10 cellular contexts compared by ENCODE assay signal in genomic region chr22:31085928-31086327, GRCh38. TPM values are rescaled to one million over a fixed set of nuclear protein-coding genes. Genes with fewer than 3 reads are reported as not detected.
DNase-seq lines count a peak whose midpoint lies in the region.
"Had no signal": no experiment of that assay in that cellular context is flagged by ENCODE, and none has a peak within 500 bp of the region (broad histone marks: within the 10 kb centered on the region; RNA-seq: fewer than 3 reads in every experiment).

No MANE protein-coding gene starts in this region.

- DNase-seq in activated CD4-positive, alpha-beta T cell treated with anti-CD3 and anti-CD28 coated beads, Interleukin-2, amount 10 ng/mL, durations not matched to agents 7 days and 5 days = no peak
- DNase-seq in activated CD4-positive, alpha-beta T cell treated with anti-CD3 and anti-CD28 coated beads for 1 hour = no peak
- DNase-seq in NCI-H774 (lab: John Stamatoyannopoulos, UW) = no peak
- DNase-seq in hippocampal formation (lab: John Stamatoyannopoulos, UW) = no peak
- DNase-seq in EL = no peak
- DNase-seq: stimulated activated CD4-positive, alpha-beta T cell treated with anti-CD3 and anti-CD28 coated beads, Interleukin-4, amount 100 ng/mL, for 4 hours; T-helper 1 cell had no signal

- H3K9me3 Mint-ChIP-seq in activated CD4-positive, alpha-beta T cell treated with anti-CD3 and anti-CD28 coated beads, Interleukin-2, amount 10 ng/mL, durations not matched to agents 7 days and 5 days = no peaks in the 10 kb centered on the region

- H3K27me3 ChIP-seq in layer of hippocampus (ENCODE audit: control insufficient read depth, insufficient read depth, low read length) = no peaks in the 10 kb centered on the region

- peak overlapping the region; percentile 41 for H3K27ac Mint-ChIP-seq in activated CD4-positive, alpha-beta T cell treated with anti-CD3 and anti-CD28 coated beads, Interleukin-2, amount 10 ng/mL, durations not matched to agents 7 days and 5 days

- H3K27ac ChIP-seq in angular gyrus (ENCODE audit: low read depth, low read length) (peak overlapping the region; percentile 97), layer of hippocampus (ENCODE audit: low read depth, low read length) (peak overlapping the region; percentile 98), temporal lobe (ENCODE audit: low read depth, low read length) (peak overlapping the region; percentile 95)

- H3K4me3 Mint-ChIP-seq in activated CD4-positive, alpha-beta T cell treated with anti-CD3 and anti-CD28 coated beads, Interleukin-2, amount 10 ng/mL, durations not matched to agents 7 days and 5 days = peak overlapping the region; percentile 76

- CTCF ChIA-PET in activated CD4-positive, alpha-beta T cell treated with anti-CD3 and anti-CD28 coated beads, Interleukin-2, amount 10 ng/mL, durations not matched to agents 7 days and 5 days (lab: Charles Lee) = interaction anchor here (0.9 to 2.8 kb wide), 7 partner anchors 9 to 204 kb away, joined by 3 to 32 read pairs (median 8); partner anchors contain the start of genes LIMK2, MORC2, SELENOM and TUG1

- H3K4me1 Mint-ChIP-seq in activated CD4-positive, alpha-beta T cell treated with anti-CD3 and anti-CD28 coated beads, Interleukin-2, amount 10 ng/mL, durations not matched to agents 7 days and 5 days = peaks cover 31% of the 10 kb centered on the region

- POLR2A ChIA-PET in activated CD4-positive, alpha-beta T cell treated with anti-CD3 and anti-CD28 coated beads, Interleukin-2, amount 10 ng/mL, durations not matched to agents 7 days and 5 days (lab: Charles Lee) = no interaction called here

- peaks cover 2% of the 10 kb centered on the region for H3K36me3 Mint-ChIP-seq in activated CD4-positive, alpha-beta T cell treated with anti-CD3 and anti-CD28 coated beads, Interleukin-2, amount 10 ng/mL, durations not matched to agents 7 days and 5 days (ENCODE audit: low read depth)

- H3K27me3 Mint-ChIP-seq in activated CD4-positive, alpha-beta T cell treated with anti-CD3 and anti-CD28 coated beads, Interleukin-2, amount 10 ng/mL, durations not matched to agents 7 days and 5 days = no peaks in the 10 kb centered on the region

RNA-seq across cellular contexts. Expression of gene SMTN, which starts 4.8 kb away (rescaled TPM):
- total RNA-seq in activated CD4-positive, alpha-beta T cell treated with anti-CD3 and anti-CD28 coated beads, Interleukin-2, amount 10 ng/mL, durations not matched to agents 7 days and 5 days = 10 to 100 TPM; 46.1 to 51.6 TPM
- total RNA-seq in temporal lobe = 8.9 TPM

RNA-seq across cellular contexts. Expression of gene SELENOM, which starts 21.4 kb away (rescaled TPM):
- 1 to 10 TPM; 2.1 to 2.2 TPM for total RNA-seq in activated CD4-positive, alpha-beta T cell treated with anti-CD3 and anti-CD28 coated beads, Interleukin-2, amount 10 ng/mL, durations not matched to agents 7 days and 5 days
- total RNA-seq in temporal lobe = 18.4 TPM

RNA-seq across cellular contexts. Expression of gene INPP5J, which starts 36.8 kb away (rescaled TPM):
- total RNA-seq in activated CD4-positive, alpha-beta T cell treated with anti-CD3 and anti-CD28 coated beads, Interleukin-2, amount 10 ng/mL, durations not matched to agents 7 days and 5 days = not detected
- 2.5 TPM for total RNA-seq in temporal lobe

RNA-seq across cellular contexts. Expression of gene PLA2G3, which starts 54.4 kb away (rescaled TPM):
- total RNA-seq in activated CD4-positive, alpha-beta T cell treated with anti-CD3 and anti-CD28 coated beads, Interleukin-2, amount 10 ng/mL, durations not matched to agents 7 days and 5 days = not detected
- total RNA-seq in temporal lobe = under 0.01 TPM
